Comparison of ENCODE assay signal across 1 cellular context in the genomic region with DNA sequence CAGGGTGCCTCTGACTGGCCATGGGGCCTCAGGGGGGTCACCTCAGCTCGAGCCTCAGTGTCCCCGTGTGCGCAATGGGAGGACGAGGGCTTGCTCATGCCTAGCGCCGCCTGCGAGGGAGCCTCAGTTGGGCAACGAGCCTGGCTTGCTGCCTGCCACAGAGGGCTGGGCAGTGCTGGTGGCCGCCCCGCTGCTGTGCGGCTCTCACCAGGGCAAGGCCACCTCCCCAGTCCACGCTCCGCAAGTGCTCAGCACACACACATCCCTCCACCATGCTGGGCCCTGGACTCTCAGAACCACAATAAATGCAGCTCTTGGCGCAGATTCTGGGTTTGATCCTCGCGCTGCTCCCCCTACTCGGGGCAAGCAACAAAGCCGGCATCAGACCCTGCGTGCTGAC.
TF ChIP-seq lines count a peak whose summit lies in the region.

No MANE protein-coding gene starts in this region.

TF ChIP-seq in WTC11, 78 proteins besides CTCF, POLR2A, EP300 and RAD21 (continued from another document):
- TF ChIP-seq, protein P1, sequence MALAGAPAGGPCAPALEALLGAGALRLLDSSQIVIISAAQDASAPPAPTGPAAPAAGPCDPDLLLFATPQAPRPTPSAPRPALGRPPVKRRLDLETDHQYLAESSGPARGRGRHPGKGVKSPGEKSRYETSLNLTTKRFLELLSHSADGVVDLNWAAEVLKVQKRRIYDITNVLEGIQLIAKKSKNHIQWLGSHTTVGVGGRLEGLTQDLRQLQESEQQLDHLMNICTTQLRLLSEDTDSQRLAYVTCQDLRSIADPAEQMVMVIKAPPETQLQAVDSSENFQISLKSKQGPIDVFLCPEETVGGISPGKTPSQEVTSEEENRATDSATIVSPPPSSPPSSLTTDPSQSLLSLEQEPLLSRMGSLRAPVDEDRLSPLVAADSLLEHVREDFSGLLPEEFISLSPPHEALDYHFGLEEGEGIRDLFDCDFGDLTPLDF (CRISPR knock-in tag; IDR thresholded peaks at IDR 0.05), result no peak
